29 cellular contexts compared by ENCODE assay signal in genomic region chr2:183105402-183106134, GRCh38. TPM values are rescaled to one million over a fixed set of nuclear protein-coding genes. Genes with fewer than 3 reads are reported as not detected.
A peak's percentile ranks its signal among the peaks of the same experiment; 100 is the strongest.
DNase-seq lines count a peak whose midpoint lies in the region; ATAC-seq, FAIRE-seq and TF ChIP-seq lines count a peak whose summit lies in the region.
"Had no signal": no experiment of that assay in that cellular context is flagged by ENCODE, and none has a peak within 500 bp of the region (broad histone marks: within the 10 kb centered on the region; RNA-seq: fewer than 3 reads in every experiment).

No MANE protein-coding gene starts in this region.

- no peak overlapping the region for H3K27ac ChIP-seq in K562 (ENCODE audit: extremely low read depth, low read depth, low read length)
- H3K27ac ChIP-seq in keratinocyte (ENCODE audit: control insufficient read depth, insufficient read depth, low read length): no peak overlapping the region
- H3K27ac ChIP-seq: dorsolateral prefrontal cortex, neutrophil, psoas muscle, transverse colon had no signal

- H3K9me3 ChIP-seq in K562 (replicated peaks; ENCODE audit: control insufficient read depth, insufficient read depth, low read depth, low read length): no peaks in the 10 kb centered on the region
- H3K9me3 ChIP-seq in keratinocyte (ENCODE audit: control insufficient read depth, low read depth, low read length): no peaks in the 10 kb centered on the region
- H3K9me3 ChIP-seq: neutrophil, psoas muscle, transverse colon had no signal

- WGBS in K562 (ENCODE audit: insufficient coverage, low coverage, missing lambda C conversion rate): 52% methylated on average over 4 of the region's 4 CpGs

- no peak for TF ChIP-seq CTCF in K562 (IDR thresholded peaks at IDR 0.05 in 2 of 3, conservative IDR thresholded peaks at IDR 0.05 in 1 of 3; ENCODE audit: insufficient read depth in 2 of 3, low read depth in 1 of 3, low read length in 3 of 3)
- TF ChIP-seq CTCF in keratinocyte (optimal IDR thresholded peaks at IDR 0.05 in 1 of 3, IDR thresholded peaks at IDR 0.05 in 1 of 3, conservative IDR thresholded peaks at IDR 0.05 in 1 of 3; ENCODE audit: extremely low read depth in 1 of 3, insufficient read depth in 2 of 3, low read length in 3 of 3): no peak

- H3K4me3 Mint-ChIP-seq in stimulated activated effector memory CD8-positive, alpha-beta T cell treated with anti-CD3 and anti-CD28 coated beads, Interleukin-12 subunit alpha, Interleukin-12 subunit beta, amount 100 ng/mL, for 72 hours: no peak overlapping the region
- H3K4me3 Mint-ChIP-seq: activated CD4-positive, alpha-beta memory T cell treated with anti-CD3 and anti-CD28 coated beads for 36 hours; CD4-positive, alpha-beta T cell; stimulated activated naive CD8-positive, alpha-beta T cell treated with anti-CD3 and anti-CD28 coated beads, Interleukin-15, Interleukin-2, amounts not matched to agents 100 ng/mL and 50 ng/mL, for 24 hours; T-helper 2 cell treated with Interferon-gamma antibody and Interleukin-4, amounts not matched to agents 5 μg/mL and 100 μg/mL, for 36 hours had no signal

- ATAC-seq in K562: peak; percentile 63
- no peak for ATAC-seq in stimulated activated effector memory CD8-positive, alpha-beta T cell treated with anti-CD3 and anti-CD28 coated beads, Interleukin-12 subunit alpha, Interleukin-12 subunit beta, amount 100 ng/mL, for 72 hours
- ATAC-seq: left ventricle myocardium superior, psoas muscle, SK-N-SH treated with all-trans-retinoic acid at 6 μM for 48 hours had no signal

- in situ Hi-C loops in Caki2 (cut with HindIII; ENCODE audit: low pct_unique_long_range_greater_than_20kb, low sequenced_read_pairs): no loop called here
- in situ Hi-C loops in K562 (cut with MboI): no loop called here

- no peak for TF ChIP-seq RAD21 in K562 (CRISPR knock-in tag; conservative IDR thresholded peaks at IDR 0.05 in 1 of 2, IDR thresholded peaks at IDR 0.05 in 1 of 2)

- H3K4me1 Mint-ChIP-seq in stimulated activated effector memory CD8-positive, alpha-beta T cell treated with anti-CD3 and anti-CD28 coated beads, Interleukin-12 subunit alpha, Interleukin-12 subunit beta, amount 100 ng/mL, for 72 hours: no peaks in the 10 kb centered on the region

- H3K9me1 ChIP-seq in K562 (ENCODE audit: control insufficient read depth, insufficient read depth, low read length): no peaks in the 10 kb centered on the region
- H3K9me1 ChIP-seq in keratinocyte (ENCODE audit: control insufficient read depth, extremely low read depth, insufficient read depth, low read length): no peaks in the 10 kb centered on the region

- no peaks in the 10 kb centered on the region for H3K36me3 Mint-ChIP-seq in stimulated activated effector memory CD8-positive, alpha-beta T cell treated with anti-CD3 and anti-CD28 coated beads, Interleukin-12 subunit alpha, Interleukin-12 subunit beta, amount 100 ng/mL, for 72 hours
- H3K36me3 Mint-ChIP-seq: activated CD4-positive, alpha-beta memory T cell treated with anti-CD3 and anti-CD28 coated beads for 36 hours had no signal

- H3K27me3 ChIP-seq in K562 (ENCODE audit: control insufficient read depth in 2 of 2, insufficient read depth in 2 of 2, low read length in 2 of 2): no peaks in the 10 kb centered on the region
- no peaks in the 10 kb centered on the region for H3K27me3 ChIP-seq in keratinocyte (ENCODE audit: control insufficient read depth, extremely low read depth, insufficient read depth, low read length)
- H3K27me3 ChIP-seq: dorsolateral prefrontal cortex, neutrophil, transverse colon had no signal

- H3K9ac ChIP-seq in K562 (ENCODE audit: insufficient read depth in 1 of 2, low read depth in 2 of 2, low read length in 2 of 2) (no peak overlapping the region), keratinocyte (ENCODE audit: control insufficient read depth, extremely low read depth, insufficient read depth, low read length) (no peak overlapping the region)

- FAIRE-seq in HTR-8/SVneo (lab: Jason Lieb, UNC) (peak; percentile 28), K562 (lab: Jason Lieb, UNC) (no peak), keratinocyte (lab: Jason Lieb, UNC) (peak; percentile 5)
- FAIRE-seq: small intestine had no signal

- H3K4me2 ChIP-seq in K562 (ENCODE audit: insufficient read depth, low read length) (no peak overlapping the region), keratinocyte (ENCODE audit: control insufficient read depth, extremely low read depth, insufficient read depth, low read depth, low read length) (no peak overlapping the region)

- intact Hi-C loops in K562 (cut with micrococcal nuclease): no loop called here

- H3K79me2 ChIP-seq in K562 (ENCODE audit: control insufficient read depth, insufficient read depth, low read length) (no peaks in the 10 kb centered on the region), keratinocyte (ENCODE audit: control insufficient read depth, insufficient read depth, low read length) (no peaks in the 10 kb centered on the region)

- H3K4me3 ChIP-seq in K562 (no peak overlapping the region), keratinocyte (ENCODE audit: control insufficient read depth in 2 of 3, extremely low read depth in 1 of 3, insufficient read depth in 2 of 3, low read depth in 1 of 3, low read length in 3 of 3) (no peak overlapping the region)
- H3K4me3 ChIP-seq: dorsolateral prefrontal cortex, psoas muscle, transverse colon had no signal

- TF ChIP-seq EP300 in K562 (IDR thresholded peaks at IDR 0.05; ENCODE audit: low read length): no peak

- H4K20me1 ChIP-seq in K562 (replicated peaks; ENCODE audit: control insufficient read depth, insufficient read depth, low read length) (no peaks in the 10 kb centered on the region), keratinocyte (ENCODE audit: control insufficient read depth, extremely low read depth, insufficient read depth, low read length) (no peaks in the 10 kb centered on the region)

- H3K36me3 ChIP-seq in K562 (ENCODE audit: control insufficient read depth, insufficient read depth, low read length) (no peaks in the 10 kb centered on the region), keratinocyte (ENCODE audit: control insufficient read depth in 2 of 2, extremely low read depth in 1 of 2, insufficient read depth in 2 of 2, low read length in 2 of 2) (no peaks in the 10 kb centered on the region)
- H3K36me3 ChIP-seq: neutrophil, transverse colon had no signal

- no peak overlapping the region for H3K27ac Mint-ChIP-seq in stimulated activated effector memory CD8-positive, alpha-beta T cell treated with anti-CD3 and anti-CD28 coated beads, Interleukin-12 subunit alpha, Interleukin-12 subunit beta, amount 100 ng/mL, for 72 hours
- H3K27ac Mint-ChIP-seq: activated CD4-positive, alpha-beta memory T cell treated with anti-CD3 and anti-CD28 coated beads for 36 hours; CD4-positive, alpha-beta T cell; stimulated activated naive CD8-positive, alpha-beta T cell treated with anti-CD3 and anti-CD28 coated beads, Interleukin-15, Interleukin-2, amounts not matched to agents 100 ng/mL and 50 ng/mL, for 24 hours; T-helper 2 cell treated with Interferon-gamma antibody and Interleukin-4, amounts not matched to agents 5 μg/mL and 100 μg/mL, for 36 hours had no signal

- DNase-seq in Caki2 (ENCODE audit: low read depth) (peak; percentile 44), HTR-8/SVneo (ENCODE audit: insufficient read length, low spot score) (no peak), K562 (ENCODE audit: extremely low read depth in 1 of 4, low spot score in 3 of 4) (no peak), keratinocyte (ENCODE audit: low read depth, low spot score) (no peak), NCI-H526 treated with DMSO at 0.1 percent for 48 hours (lab: John Stamatoyannopoulos, UW) (no peak), MV-4-11 (lab: John Stamatoyannopoulos, UW) (no peak)
- DNase-seq in stimulated activated effector memory CD8-positive, alpha-beta T cell treated with anti-CD3 and anti-CD28 coated beads, Interleukin-12 subunit alpha, Interleukin-12 subunit beta, amount 100 ng/mL, for 72 hours (ENCODE audit: low spot score in 2 of 2): no peak
- no peak for DNase-seq in stimulated activated CD4-positive, alpha-beta T cell treated with anti-CD3 and anti-CD28 coated beads, Interleukin-2, amount 100 ng/mL, for 24 hours
- DNase-seq: activated CD4-positive, alpha-beta memory T cell treated with anti-CD3 and anti-CD28 coated beads for 36 hours; activated CD4-positive, CD25-positive, alpha-beta regulatory T cell; activated gamma-delta T cell; activated T-cell treated with anti-CD3 and anti-CD28 coated beads for 4 hours; caudate nucleus; CD4-positive, alpha-beta T cell; DMS53; dorsolateral prefrontal cortex; KBM-7; left ventricle myocardium superior; NCI-H1092 treated with DMSO at 0.1 percent for 48 hours; NCI-H2081; NCI-H510A; psoas muscle; small intestine; stimulated activated CD4-positive, alpha-beta T cell treated with anti-CD3 and anti-CD28 coated beads, Interleukin-2, amount 100 ng/mL, for 48 hours; transverse colon had no signal

- no peak for TF ChIP-seq POLR2A in K562 (conservative IDR thresholded peaks at IDR 0.05)

- POLR2A ChIA-PET in K562 (lab: Yijun Ruan, JAX): interaction anchor here (0.7 to 0.8 kb wide), 2 partner anchors 92 to 242 kb away, joined by 3 read pairs; no protein-coding TSS in a partner anchor

- no TSS peak for BruUV-seq in K562 (replicated peaks; lab: Mats Ljungman, UMichigan)

- H2AFZ ChIP-seq in K562 (ENCODE audit: low read depth, low read length) (peak overlapping the region; percentile 56), keratinocyte (ENCODE audit: control insufficient read depth, low read length) (no peak overlapping the region)

- CTCF ChIA-PET in K562 (lab: Yijun Ruan, JAX; ENCODE audit: low intra/inter-chr PET ratio): no interaction called here

- no peaks in the 10 kb centered on the region for H3K9me3 Mint-ChIP-seq in stimulated activated effector memory CD8-positive, alpha-beta T cell treated with anti-CD3 and anti-CD28 coated beads, Interleukin-12 subunit alpha, Interleukin-12 subunit beta, amount 100 ng/mL, for 72 hours
- H3K9me3 Mint-ChIP-seq: activated CD4-positive, alpha-beta memory T cell treated with anti-CD3 and anti-CD28 coated beads for 36 hours; CD4-positive, alpha-beta T cell; T-helper 2 cell treated with Interferon-gamma antibody and Interleukin-4, amounts not matched to agents 5 μg/mL and 100 μg/mL, for 36 hours had no signal

- H3K4me1 ChIP-seq in K562 (replicated peaks in 1 of 2; ENCODE audit: control insufficient read depth in 2 of 2, insufficient read depth in 2 of 2, low read length in 2 of 2) (no peaks in the 10 kb centered on the region; a peak in 2 of 5 replicates), keratinocyte (ENCODE audit: control insufficient read depth, extremely low read depth, insufficient read depth, low read length) (no peaks in the 10 kb centered on the region)
- H3K4me1 ChIP-seq: psoas muscle, transverse colon had no signal

- dilution Hi-C loops in keratinocyte (cut with MboI; ENCODE audit: extremely low pct_ligation_motif_present, low sequenced_read_pairs): no loop called here

RNA-seq across cellular contexts. Expression of gene NUP35, which starts 18.7 kb away (rescaled TPM):
- 29.0 and 58.0 TPM in 2 replicates for total RNA-seq in Caki2 (2014; rRNA removed; shearing (Covaris generic); ENCODE audit: low replicate concordance)
- 79.4 and 89.0 TPM in 2 replicates for total RNA-seq in K562 (2011; cell fraction: chromatin; rRNA removed; ENCODE audit: low replicate concordance)
- total RNA-seq in K562 (2011; cell fraction: nucleolus; rRNA removed): 48.5 and 56.7 TPM in 2 replicates
- 55.7 and 81.4 TPM in 2 replicates for total RNA-seq in K562 (2011; cell fraction: nucleoplasm; rRNA removed)
- 24.5 and 26.2 TPM in 2 replicates for total RNA-seq in K562 (2014; rRNA removed)
- 61.1 and 70.5 TPM in 2 replicates for total RNA-seq in K562 (2014; rRNA removed; fragmentation: Illumina TruSeq; extraction: Trizol)
- total RNA-seq in K562 (2015; rRNA removed; fragmentation: Illumina TruSeq; extraction: Trizol): 53.8 and 54.4 TPM in 2 replicates
- 38.5 and 46.8 TPM in 2 replicates for total RNA-seq in K562 (2021)
- polyA plus RNA-seq in K562 (2011; rRNA removed): 40.1 and 51.1 TPM in 2 replicates
- 19.4 and 22.3 TPM in 2 replicates for polyA plus RNA-seq in K562 (2011; cell fraction: cytosol; rRNA removed)
- polyA plus RNA-seq in K562 (2011; cell fraction: nucleus; rRNA removed): 39.0 and 39.6 TPM in 2 replicates
- 19.6 and 24.1 TPM in 2 replicates for polyA plus RNA-seq in K562 (2012)
- 39.2 and 43.7 TPM in 2 replicates for polyA plus RNA-seq in K562 (2014; fragmentation: Illumina TruSeq; extraction: Trizol)
- 10 to 100 TPM; 71.0 to 78.2 TPM for polyA plus RNA-seq in K562 (2014; fragmentation: Nextera tagmentation; extraction: Ambion mirVana)
- polyA plus RNA-seq in K562 (2014; rRNA removed): 29.6 and 34.2 TPM in 2 replicates
- 57.8 and 64.5 TPM in 2 replicates for polyA minus RNA-seq in K562 (2011; rRNA and poly(A)+ RNA removed)
- 19.7 and 22.8 TPM in 2 replicates for polyA minus RNA-seq in K562 (2011; cell fraction: cytosol; rRNA and poly(A)+ RNA removed)
- 54.1 and 81.1 TPM in 2 replicates for polyA minus RNA-seq in K562 (2011; cell fraction: nucleus; rRNA and poly(A)+ RNA removed)
- 13.9 to 22.6 TPM (median 15.4 TPM) in 3 replicates for polyA plus RNA-seq in keratinocyte
- 4.4 TPM for polyA plus RNA-seq in keratinocyte (2011; ENCODE audit: low read depth)
- polyA plus RNA-seq in keratinocyte (2011; cell fraction: cytosol; rRNA removed): 8.5 and 23.3 TPM in 2 replicates
- polyA plus RNA-seq in keratinocyte (2011; cell fraction: nucleus; rRNA removed): 13.3 and 15.2 TPM in 2 replicates
- polyA plus RNA-seq in keratinocyte (2012; ENCODE audit: low replicate concordance): 9.1 and 15.7 TPM in 2 replicates
- 11.7 to 19.7 TPM (median 17.3 TPM) in 3 replicates for polyA minus RNA-seq in keratinocyte
- polyA minus RNA-seq in keratinocyte (2011; cell fraction: cytosol; rRNA and poly(A)+ RNA removed): 8.8 TPM
- 13.6 and 23.8 TPM in 2 replicates for polyA minus RNA-seq in keratinocyte (2011; cell fraction: nucleus; rRNA and poly(A)+ RNA removed)

RNA-seq across cellular contexts. Expression of gene DUSP19, which starts 27.0 kb away (rescaled TPM):
- total RNA-seq in Caki2 (2014; rRNA removed; shearing (Covaris generic); ENCODE audit: low replicate concordance): 2.6 and 10.3 TPM in 2 replicates
- total RNA-seq in K562 (2011; cell fraction: chromatin; rRNA removed; ENCODE audit: low replicate concordance): 1.3 and 2.0 TPM in 2 replicates
- 1.1 and 1.2 TPM in 2 replicates for total RNA-seq in K562 (2011; cell fraction: nucleolus; rRNA removed)
- total RNA-seq in K562 (2011; cell fraction: nucleoplasm; rRNA removed): 2.1 and 2.4 TPM in 2 replicates
- 2.7 and 3.1 TPM in 2 replicates for total RNA-seq in K562 (2014; rRNA removed)
- 3.5 and 5.6 TPM in 2 replicates for total RNA-seq in K562 (2014; rRNA removed; fragmentation: Illumina TruSeq; extraction: Trizol)
- total RNA-seq in K562 (2015; rRNA removed; fragmentation: Illumina TruSeq; extraction: Trizol): 3.2 and 3.7 TPM in 2 replicates
- total RNA-seq in K562 (2021): 3.5 and 4.7 TPM in 2 replicates
- polyA plus RNA-seq in K562 (2011; rRNA removed): 4.8 and 6.3 TPM in 2 replicates
- 1.3 and 3.1 TPM in 2 replicates for polyA plus RNA-seq in K562 (2011; cell fraction: cytosol; rRNA removed)
- polyA plus RNA-seq in K562 (2011; cell fraction: nucleus; rRNA removed): 0.97 and 1.2 TPM in 2 replicates
- 1.0 and 2.1 TPM in 2 replicates for polyA plus RNA-seq in K562 (2012)
- polyA plus RNA-seq in K562 (2014; fragmentation: Illumina TruSeq; extraction: Trizol): 1.2 and 1.6 TPM in 2 replicates
- polyA plus RNA-seq in K562 (2014; fragmentation: Nextera tagmentation; extraction: Ambion mirVana): 1 to 10 TPM; 2.7 to 3.1 TPM
- polyA plus RNA-seq in K562 (2014; rRNA removed): 2.0 and 2.7 TPM in 2 replicates
- 5.7 and 6.0 TPM in 2 replicates for polyA minus RNA-seq in K562 (2011; rRNA and poly(A)+ RNA removed)
- 2.2 and 2.6 TPM in 2 replicates for polyA minus RNA-seq in K562 (2011; cell fraction: cytosol; rRNA and poly(A)+ RNA removed)
- 0.67 and 2.0 TPM in 2 replicates for polyA minus RNA-seq in K562 (2011; cell fraction: nucleus; rRNA and poly(A)+ RNA removed)
- polyA plus RNA-seq in keratinocyte: 0.39 to 1.1 TPM (median 0.73 TPM) in 3 replicates
- polyA plus RNA-seq in keratinocyte (2011; ENCODE audit: low read depth): 0.74 TPM
- 0.29 and 0.83 TPM in 2 replicates for polyA plus RNA-seq in keratinocyte (2011; cell fraction: cytosol; rRNA removed)
- 0.23 and 0.57 TPM in 2 replicates for polyA plus RNA-seq in keratinocyte (2011; cell fraction: nucleus; rRNA removed)
- 0.22 and 0.41 TPM in 2 replicates for polyA plus RNA-seq in keratinocyte (2012; ENCODE audit: low replicate concordance)
- 0.64 to 1.4 TPM (median 0.92 TPM) in 3 replicates for polyA minus RNA-seq in keratinocyte
- 0.58 TPM for polyA minus RNA-seq in keratinocyte (2011; cell fraction: cytosol; rRNA and poly(A)+ RNA removed)
- 0.53 and 0.54 TPM in 2 replicates for polyA minus RNA-seq in keratinocyte (2011; cell fraction: nucleus; rRNA and poly(A)+ RNA removed)
